In genomic region chr13:48653074-48654054, GRCh38 we compare ENCODE assay signal across 8 cellular contexts. TPM values are rescaled to one million over a fixed set of nuclear protein-coding genes. Genes with fewer than 3 reads are reported as not detected.
DNase-seq lines count a peak whose midpoint lies in the region; ATAC-seq and TF ChIP-seq lines count a peak whose summit lies in the region.

Gene CYSLTR2, plus strand, starts transcription at chr13:48653929. Its CDS starts 52,889 bp downstream, at chr13:48706818.

- TF ChIP-seq EP300 in stomach (IDR thresholded peaks at IDR 0.05), result no peak

- H3K4me3 Mint-ChIP-seq in activated T-cell treated with anti-CD3 and anti-CD28 coated beads, Interleukin-2, amount 50 U/mL, for 24 hours, result peak within 1 kb of the TSS; percentile 72
- peak within 1 kb of the TSS; percentile 75 for H3K4me3 Mint-ChIP-seq in activated T-helper 17 cell treated with anti-CD3 and anti-CD28 coated beads, Interleukin-2, amount 50 U/mL, for 72 hours

- no peaks in the 10 kb centered on the region for H3K9me3 Mint-ChIP-seq in activated T-cell treated with anti-CD3 and anti-CD28 coated beads, Interleukin-2, amount 50 U/mL, for 24 hours
- H3K9me3 Mint-ChIP-seq in activated T-helper 17 cell treated with anti-CD3 and anti-CD28 coated beads, Interleukin-2, amount 50 U/mL, for 72 hours, result no peaks in the 10 kb centered on the region

- DNase-seq in activated T-cell treated with anti-CD3 and anti-CD28 coated beads, Interleukin-2, amount 50 U/mL, for 24 hours, result no peak
- DNase-seq in activated T-cell treated with anti-CD3 and anti-CD28 coated beads, Interleukin-2, amount 50 U/mL, for 48 hours, result no peak
- DNase-seq in iris pigment epithelial cell (ENCODE audit: low read depth), result peak; percentile 39
- DNase-seq in stomach, result no peak
- DNase-seq in GDM1 (lab: John Stamatoyannopoulos, UW), result no peak

- no peak within 1 kb of the TSS for H3K4me3 ChIP-seq in stomach

- H3K4me1 ChIP-seq in stomach, result no peaks in the 10 kb centered on the region

- no peak for TF ChIP-seq POLR2A in stomach (IDR thresholded peaks at IDR 0.05)

- no peaks in the 10 kb centered on the region for H3K36me3 Mint-ChIP-seq in activated T-cell treated with anti-CD3 and anti-CD28 coated beads, Interleukin-2, amount 50 U/mL, for 24 hours (ENCODE audit: low read depth)
- no peaks in the 10 kb centered on the region for H3K36me3 Mint-ChIP-seq in activated T-helper 17 cell treated with anti-CD3 and anti-CD28 coated beads, Interleukin-2, amount 50 U/mL, for 72 hours (ENCODE audit: low read depth)

- no peaks in the 10 kb centered on the region for H3K36me3 ChIP-seq in stomach

- peak within 1 kb of the TSS; percentile 84 for H3K27ac Mint-ChIP-seq in activated T-cell treated with anti-CD3 and anti-CD28 coated beads, Interleukin-2, amount 50 U/mL, for 24 hours
- peak within 1 kb of the TSS; percentile 84 for H3K27ac Mint-ChIP-seq in activated T-helper 17 cell treated with anti-CD3 and anti-CD28 coated beads, Interleukin-2, amount 50 U/mL, for 72 hours

- H3K4me1 Mint-ChIP-seq in activated T-cell treated with anti-CD3 and anti-CD28 coated beads, Interleukin-2, amount 50 U/mL, for 24 hours (ENCODE audit: low read depth), result peaks cover 46% of the 10 kb centered on the region
- peaks cover 17% of the 10 kb centered on the region for H3K4me1 Mint-ChIP-seq in activated T-helper 17 cell treated with anti-CD3 and anti-CD28 coated beads, Interleukin-2, amount 50 U/mL, for 72 hours

- TF ChIP-seq CTCF in stomach (IDR thresholded peaks at IDR 0.05), result no peak

- H3K9me3 ChIP-seq in stomach, result no peaks in the 10 kb centered on the region

- intact Hi-C loops in stomach (cut with DNase I; ENCODE audit: low total_unique reads), result no loop called here

- H3K27ac ChIP-seq in stomach, result no peak within 1 kb of the TSS

- no peaks in the 10 kb centered on the region for H3K27me3 Mint-ChIP-seq in activated T-cell treated with anti-CD3 and anti-CD28 coated beads, Interleukin-2, amount 50 U/mL, for 24 hours
- H3K27me3 Mint-ChIP-seq in activated T-helper 17 cell treated with anti-CD3 and anti-CD28 coated beads, Interleukin-2, amount 50 U/mL, for 72 hours, result no peaks in the 10 kb centered on the region

- peak; percentile 78 for ATAC-seq in HG03521 (IDR thresholded peaks at IDR 0.05; ENCODE audit: unreplicated experiment)
- peak; percentile 91 for ATAC-seq in activated T-helper 17 cell treated with anti-CD3 and anti-CD28 coated beads, Interleukin-2, amount 50 U/mL, for 72 hours (replicated peaks)
- no peak for ATAC-seq in GM18870 (IDR thresholded peaks at IDR 0.05; ENCODE audit: unreplicated experiment)

- 40 to 48% (median 44%) methylated on average over 3 of the region's 3 CpGs for whole genome bisulfite sequencing in stomach, 5 donors

- no peaks in the 10 kb centered on the region for H3K27me3 ChIP-seq in stomach

RNA-seq across cellular contexts. Expression of gene CYSLTR2, which starts in this region (rescaled TPM):
- total RNA-seq in activated T-helper 17 cell treated with anti-CD3 and anti-CD28 coated beads, Interleukin-2, amount 50 U/mL, for 72 hours, result 1 to 10 TPM; 1.8 to 8.2 TPM
- total RNA-seq in stomach, result 1 to 10 TPM in 1 of 5 donors, not detected in 4; 1.3 TPM
- polyA plus RNA-seq in stomach, result under 1 TPM in 1 of 3 donors, not detected in 2; 0.61 TPM
